In genomic region chr11:68541983-68542382, GRCh38 we compare ENCODE assay signal across 11 cellular contexts.
DNase-seq lines count a peak whose midpoint lies in the region; ATAC-seq and TF ChIP-seq lines count a peak whose summit lies in the region.
"Had no signal": no experiment of that assay in that cellular context is flagged by ENCODE, and none has a peak within 500 bp of the region (broad histone marks: within the 10 kb centered on the region; RNA-seq: fewer than 3 reads in every experiment).

No MANE protein-coding gene starts in this region.

- intact Hi-C loops in posterior vena cava (cut with DNase I), result no loop called here

- H3K4me1 Mint-ChIP-seq in endothelial cell (ENCODE audit: unreplicated experiment) (peaks cover 29% of the 10 kb centered on the region), progenitor cell of endocrine pancreas (ENCODE audit: low read depth) (peaks cover 22% of the 10 kb centered on the region)

- H3K27ac Mint-ChIP-seq in endothelial cell (ENCODE audit: unreplicated experiment) (peak overlapping the region; percentile 55), progenitor cell of endocrine pancreas (peak overlapping the region; percentile 77)

- H3K4me3 Mint-ChIP-seq in endothelial cell (ENCODE audit: unreplicated experiment) (no peak overlapping the region), progenitor cell of endocrine pancreas (ENCODE audit: low read depth) (no peak overlapping the region)

- TF ChIP-seq CTCF in RWPE1 (conservative IDR thresholded peaks at IDR 0.05; ENCODE audit: low read depth) (no peak), endothelial cell (IDR thresholded peaks at IDR 0.05; ENCODE audit: unreplicated experiment) (no peak), progenitor cell of endocrine pancreas (IDR thresholded peaks at IDR 0.05; ENCODE audit: unreplicated experiment) (no peak)

- peak overlapping the region; percentile 25; the same call in 1 of the 2 replicates for H3K27ac ChIP-seq in RWPE1

- CTCF ChIA-PET in RWPE1 (lab: Yijun Ruan, JAX), result no interaction called here

- POLR2A ChIA-PET in RWPE1 (lab: Yijun Ruan, JAX; ENCODE audit: low non-redundant PET), result no interaction called here

- no peak for ATAC-seq in GM21825 (IDR thresholded peaks at IDR 0.05; ENCODE audit: unreplicated experiment)
- ATAC-seq: activated CD4-positive, CD25-positive, alpha-beta regulatory T cell treated with anti-CD3 and anti-CD28 coated beads, Interleukin-2, amount 50 U/mL, for 24 hours had no signal

- H3K27me3 Mint-ChIP-seq in endothelial cell (ENCODE audit: unreplicated experiment) (peaks cover 4% of the 10 kb centered on the region), progenitor cell of endocrine pancreas (no peaks in the 10 kb centered on the region)

- peak; percentile 30 for DNase-seq in Daoy (ENCODE audit: low read depth)
- DNase-seq in RWPE1 (ENCODE audit: low spot score), result no peak
- no peak for DNase-seq in endothelial cell (ENCODE audit: low spot score)
- DNase-seq in progenitor cell of endocrine pancreas (ENCODE audit: low spot score, unreplicated experiment), result no peak
- DNase-seq in KG1 (lab: John Stamatoyannopoulos, UW), result no peak
- no peak for DNase-seq in posterior vena cava (ENCODE audit: low spot score)
- DNase-seq in 8988T, result no peak
- DNase-seq: immature natural killer cell; stimulated activated CD4-positive, alpha-beta T cell treated with anti-CD3 and anti-CD28 coated beads, Interleukin-2, amount 100 ng/mL, for 24 hours had no signal

- peaks cover 52% of the 10 kb centered on the region for H3K36me3 Mint-ChIP-seq in endothelial cell (ENCODE audit: low read depth, unreplicated experiment)
- H3K36me3 Mint-ChIP-seq in progenitor cell of endocrine pancreas (ENCODE audit: insufficient read depth), result peaks cover 36% of the 10 kb centered on the region

- H3K9me3 Mint-ChIP-seq in endothelial cell (ENCODE audit: unreplicated experiment), result no peaks in the 10 kb centered on the region
- H3K9me3 Mint-ChIP-seq in progenitor cell of endocrine pancreas (ENCODE audit: low read depth), result no peaks in the 10 kb centered on the region
- H3K9me3 Mint-ChIP-seq: immature natural killer cell had no signal
